Comparison of ENCODE assay signal across 18 cellular contexts in the genomic region with DNA sequence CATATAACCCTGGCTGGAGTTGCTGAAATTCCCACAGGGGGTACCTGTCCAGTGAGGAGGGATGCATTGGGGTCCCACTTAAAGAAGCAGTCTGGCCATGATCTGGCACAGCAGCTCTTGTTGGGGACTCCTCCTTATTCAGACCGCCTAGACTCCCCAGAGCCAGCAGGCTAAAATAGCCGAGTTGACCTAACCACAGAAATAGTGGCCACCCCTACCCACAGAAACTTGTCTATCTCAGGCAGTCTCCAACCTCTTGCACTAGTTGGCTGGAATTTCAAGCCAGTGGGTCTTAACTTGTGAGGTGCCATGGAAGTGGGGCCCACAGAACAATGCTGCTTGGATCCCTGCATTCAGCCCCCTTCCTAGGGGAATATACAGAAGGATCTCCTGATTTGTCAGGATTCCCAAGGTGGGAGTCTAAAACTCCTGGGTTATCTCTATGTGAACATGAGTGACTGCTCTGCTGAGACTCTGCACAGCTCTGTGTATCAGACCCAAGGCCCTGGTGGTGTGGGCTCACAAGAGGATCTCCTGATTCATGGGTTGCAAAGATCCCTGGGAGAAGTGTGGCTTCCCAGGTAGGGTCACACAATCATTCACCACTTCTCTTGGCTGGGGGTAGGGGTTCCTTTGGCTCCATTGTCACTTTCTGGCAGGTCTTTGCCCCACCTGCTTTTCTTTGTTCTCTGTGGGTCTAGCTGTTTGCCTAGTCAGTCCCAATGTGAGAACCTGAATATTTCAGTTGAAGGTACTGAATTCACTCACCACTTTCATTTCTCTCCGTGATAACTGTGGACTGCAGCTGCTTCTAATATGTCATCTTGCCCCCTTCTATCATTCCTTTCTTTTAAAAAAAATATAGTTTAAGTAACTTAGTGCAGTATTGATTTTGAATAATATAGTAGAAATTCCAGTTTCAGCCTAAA.
DNase-seq lines count a peak whose midpoint lies in the region; ATAC-seq and TF ChIP-seq lines count a peak whose summit lies in the region.
"Had no signal": no experiment of that assay in that cellular context is flagged by ENCODE, and none has a peak within 500 bp of the region (broad histone marks: within the 10 kb centered on the region; RNA-seq: fewer than 3 reads in every experiment).

No MANE protein-coding gene starts in this region.

- H3K27ac ChIP-seq in smooth muscle cell (ENCODE audit: low read depth) = no peak overlapping the region
- H3K27ac ChIP-seq: dorsolateral prefrontal cortex, esophagus squamous epithelium, right atrium auricular region had no signal

- no peak overlapping the region for H3K4me2 ChIP-seq in smooth muscle cell

- no peaks in the 10 kb centered on the region for H3K79me2 ChIP-seq in smooth muscle cell (ENCODE audit: low read depth)

- 90% methylated on average over 3 of the region's 3 CpGs for WGBS in smooth muscle cell (ENCODE audit: low lambda C conversion rate)

- H4K20me1 ChIP-seq in smooth muscle cell (ENCODE audit: low read depth) = no peaks in the 10 kb centered on the region

- H3K36me3 ChIP-seq in HAP-1 (replicated peaks) (no peaks in the 10 kb centered on the region), smooth muscle cell (ENCODE audit: low read depth) (no peaks in the 10 kb centered on the region)
- H3K36me3 ChIP-seq: esophagus squamous epithelium, right atrium auricular region had no signal

- no peak overlapping the region for H3K9ac ChIP-seq in smooth muscle cell (ENCODE audit: low read depth)

- in situ Hi-C loops in HAP-1 (cut with MboI; ENCODE audit: low sequenced_read_pairs) = no loop called here

- no peaks in the 10 kb centered on the region for H3K9me3 ChIP-seq in HAP-1
- no peaks in the 10 kb centered on the region for H3K9me3 ChIP-seq in smooth muscle cell (replicated peaks; ENCODE audit: low read depth)
- H3K9me3 ChIP-seq: esophagus squamous epithelium, right atrium auricular region had no signal

- H3K4me1 ChIP-seq in HAP-1 = no peaks in the 10 kb centered on the region
- H3K4me1 ChIP-seq in smooth muscle cell (ENCODE audit: low read depth) = no peaks in the 10 kb centered on the region
- H3K4me1 ChIP-seq: esophagus squamous epithelium, right atrium auricular region had no signal

- no peaks in the 10 kb centered on the region for H3K27me3 ChIP-seq in HAP-1 (ENCODE audit: low read depth)
- no peaks in the 10 kb centered on the region for H3K27me3 ChIP-seq in smooth muscle cell (ENCODE audit: low read depth)
- H3K27me3 ChIP-seq: dorsolateral prefrontal cortex, esophagus squamous epithelium, right atrium auricular region had no signal

- DNase-seq in HAP-1 (ENCODE audit: low spot score in 2 of 2) (no peak), DMS114 treated with DMSO at 0.1 percent for 48 hours (lab: John Stamatoyannopoulos, UW; ENCODE audit: unreplicated experiment) (no peak), smooth muscle cell (lab: John Stamatoyannopoulos, UW; ENCODE audit: unreplicated experiment) (no peak), NCI-H146 (lab: John Stamatoyannopoulos, UW) (no peak)
- DNase-seq: activated CD4-positive, alpha-beta T cell treated with anti-CD3 and anti-CD28 coated beads, Interleukin-2, amount 10 ng/mL, durations not matched to agents 24 days and 14 days; activated T-cell treated with anti-CD3 and anti-CD28 coated beads, Interleukin-2, amount 50 U/mL, for 24 hours; CD8-positive, alpha-beta memory T cell; dorsolateral prefrontal cortex; esophagus squamous epithelium; head of caudate nucleus; NCI-H2029; NCI-H510A treated with DMSO at 0.1 percent for 48 hours; T1000 had no signal

- ATAC-seq in GM18508 (IDR thresholded peaks at IDR 0.05; ENCODE audit: insufficient read depth, unreplicated experiment) = peak; percentile 73
- peak; percentile 86 for ATAC-seq in GM19395 (IDR thresholded peaks at IDR 0.05; ENCODE audit: unreplicated experiment)
- peak; percentile 58 for ATAC-seq in HG02759 (IDR thresholded peaks at IDR 0.05; ENCODE audit: unreplicated experiment)
- peak; percentile 61 for ATAC-seq in HG03354 (IDR thresholded peaks at IDR 0.05; ENCODE audit: poor library complexity, severe bottlenecking, unreplicated experiment)

- no peak overlapping the region for H2AFZ ChIP-seq in smooth muscle cell (ENCODE audit: low read depth)

- no peak for TF ChIP-seq CTCF in smooth muscle cell (IDR thresholded peaks at IDR 0.05; ENCODE audit: borderline replicate concordance, insufficient read depth, poor library complexity, severe bottlenecking)

- no peak overlapping the region for H3K4me3 ChIP-seq in HAP-1
- no peak overlapping the region for H3K4me3 ChIP-seq in smooth muscle cell
- H3K4me3 ChIP-seq: dorsolateral prefrontal cortex, esophagus squamous epithelium, right atrium auricular region had no signal

- H3F3A ChIP-seq in smooth muscle cell (ENCODE audit: low read depth) = no peaks in the 10 kb centered on the region
